Comparison of ENCODE assay signal across 22 cellular contexts in the genomic region with DNA sequence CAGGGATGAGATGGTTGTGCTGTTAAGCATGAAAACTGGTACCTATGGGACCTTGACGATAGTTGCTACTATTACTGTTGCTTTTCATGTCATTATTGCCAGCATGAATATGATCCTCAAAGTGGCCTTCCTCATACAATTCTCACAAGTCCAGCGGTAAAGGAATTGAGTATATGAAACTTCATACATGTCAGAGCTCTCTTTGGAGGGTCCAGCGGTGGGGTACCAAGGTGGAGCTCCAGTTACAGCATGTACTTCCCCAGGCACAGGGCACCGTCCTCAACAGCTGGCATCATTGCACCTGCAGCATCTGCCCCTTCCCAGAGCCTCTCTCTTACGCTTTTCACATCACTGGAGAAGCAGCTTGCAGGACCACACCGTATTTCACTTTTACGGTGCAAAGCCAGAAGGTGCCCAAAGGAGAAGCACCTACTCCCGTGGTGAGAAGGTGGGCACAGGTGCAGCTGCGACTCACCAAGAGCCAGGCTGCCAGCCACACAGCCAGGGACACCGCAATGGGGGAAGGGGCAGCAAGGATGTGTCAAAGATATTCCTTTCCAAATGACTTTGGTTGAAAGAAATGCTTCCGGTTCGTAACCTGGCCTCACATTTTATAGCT.
DNase-seq lines count a peak whose midpoint lies in the region; ATAC-seq, FAIRE-seq and TF ChIP-seq lines count a peak whose summit lies in the region.
"Had no signal": no experiment of that assay in that cellular context is flagged by ENCODE, and none has a peak within 500 bp of the region (broad histone marks: within the 10 kb centered on the region; RNA-seq: fewer than 3 reads in every experiment).

No MANE protein-coding gene starts in this region.

- no peak overlapping the region for H2BK12ac ChIP-seq in H1 (ENCODE audit: low read depth, low read length)
- H2BK12ac ChIP-seq in trophoblast cell (ENCODE audit: low read length): peak overlapping the region; percentile 0

- H3K4me3 ChIP-seq in H7 (ENCODE audit: insufficient read depth, low read depth, low read length) (no peak overlapping the region), H1 (ENCODE audit: extremely low read depth in 1 of 4, insufficient read depth in 2 of 4, low read depth in 3 of 4, low read length in 4 of 4) (no peak overlapping the region), trophoblast cell (ENCODE audit: low read depth, low read length) (no peak overlapping the region)
- H3K4me3 ChIP-seq: lung, pancreas had no signal

- H3K36me3 ChIP-seq in H7 (replicated peaks; ENCODE audit: control insufficient read depth, insufficient read depth, low read length) (no peaks in the 10 kb centered on the region), H1 (ENCODE audit: control insufficient read depth in 2 of 4, insufficient read depth in 4 of 4, low read length in 3 of 4) (no peaks in the 10 kb centered on the region), trophoblast cell (ENCODE audit: control insufficient read depth in 1 of 2, insufficient read depth in 2 of 2, low read length in 2 of 2) (no peaks in the 10 kb centered on the region)
- H3K36me3 ChIP-seq: pancreas had no signal

- H3K4me1 ChIP-seq in H1 (replicated peaks in 1 of 4; ENCODE audit: control insufficient read depth in 3 of 4, insufficient read depth in 4 of 4, low read length in 3 of 4) (peaks cover 1 to 12% (median 9%) of the 10 kb centered on the region in 4 experiments; a peak in 6 of 7 replicates), trophoblast cell (ENCODE audit: control insufficient read depth in 1 of 2, insufficient read depth in 2 of 2, low read length in 2 of 2) (peaks cover 3 to 11% of the 10 kb centered on the region in 2 experiments)

- H2BK5ac ChIP-seq in H1 (ENCODE audit: low read depth, low read length) (peak overlapping the region; percentile 2; the same call in 1 of the 2 replicates), trophoblast cell (ENCODE audit: low read depth, low read length, poor library complexity) (no peak overlapping the region)

- no peak for TF ChIP-seq POLR2A in H1 (IDR thresholded peaks at IDR 0.05; ENCODE audit: control extremely low read depth in 1 of 2, low read depth in 2 of 2, low read length in 2 of 2)

- H4K91ac ChIP-seq in H1 (replicated peaks; ENCODE audit: insufficient read length, low read length) (peak overlapping the region; percentile 38), trophoblast cell (ENCODE audit: low read depth, low read length) (no peak overlapping the region)

- H3K27ac ChIP-seq in H1 (ENCODE audit: low read depth, low read length) (no peak overlapping the region), trophoblast cell (ENCODE audit: low read depth, low read length) (no peak overlapping the region)
- H3K27ac ChIP-seq: C4-2B, pancreas had no signal

- FAIRE-seq in H1 (lab: Jason Lieb, UNC): no peak
- FAIRE-seq: A204.1, colon, GM12892, pancreas had no signal

- POLR2A ChIA-PET in H1 (lab: Charles Lee; ENCODE audit: partially characterized antibody): no interaction called here

- 92% methylated on average over 12 of the region's 12 CpGs; no CpG with 5 or more reads in 1 of the 2 experiments for WGBS in H1 (ENCODE audit: extremely low coverage in 1 of 2, insufficient coverage in 1 of 2, insufficient read length in 1 of 2, insufficient replicate concordance in 2 of 2, low coverage in 1 of 2, low lambda C conversion rate in 2 of 2, missing lambda C conversion rate in 1 of 2), 2 experiments
- no CpG with 5 or more reads among the region's 12 CpGs for WGBS in trophoblast cell (ENCODE audit: extremely low coverage, insufficient coverage, insufficient read length)

- H3K4ac ChIP-seq in H1 (replicated peaks; ENCODE audit: insufficient read length, low read depth, low read length): peak overlapping the region; percentile 15
- H3K4ac ChIP-seq in trophoblast cell (ENCODE audit: low read depth, low read length): no peak overlapping the region

- H3K79me1 ChIP-seq in H1 (ENCODE audit: low read depth, low read length) (no peaks in the 10 kb centered on the region), trophoblast cell (ENCODE audit: low read length) (peaks cover 9% of the 10 kb centered on the region)

- no peak for ATAC-seq in GM21737 (IDR thresholded peaks at IDR 0.05; ENCODE audit: unreplicated experiment)
- ATAC-seq: pancreas had no signal

- no peak for TF ChIP-seq RAD21 in H1 (IDR thresholded peaks at IDR 0.05 in 1 of 2, conservative IDR thresholded peaks at IDR 0.05 in 1 of 2; ENCODE audit: low read depth in 2 of 2, low read length in 2 of 2)

- H3K79me2 ChIP-seq in H1 (ENCODE audit: control insufficient read depth in 1 of 2, insufficient read depth in 2 of 2, low read length in 2 of 2) (no peaks in the 10 kb centered on the region), trophoblast cell (ENCODE audit: control insufficient read depth, insufficient read depth, low read length, poor library complexity) (no peaks in the 10 kb centered on the region)

- H3K23ac ChIP-seq in H1 (ENCODE audit: insufficient read length): no peak overlapping the region
- H3K23ac ChIP-seq in trophoblast cell (ENCODE audit: low read length): no peak overlapping the region

- no peaks in the 10 kb centered on the region; a peak in 1 of 4 replicates for H3K9me3 ChIP-seq in H1 (ENCODE audit: insufficient read depth in 2 of 2, low read depth in 1 of 2, low read length in 1 of 2)
- H3K9me3 ChIP-seq in trophoblast cell (ENCODE audit: insufficient read depth, low read depth, low read length): peaks cover 4% of the 10 kb centered on the region
- H3K9me3 ChIP-seq: pancreas had no signal

- no peak for TF ChIP-seq EP300 in H1 (IDR thresholded peaks at IDR 0.05; ENCODE audit: borderline replicate concordance in 1 of 2, low read depth in 2 of 2, low read length in 2 of 2)

- H3K56ac ChIP-seq in H1 (replicated peaks; ENCODE audit: insufficient read length, low read depth, low read length): no peak overlapping the region

- TF ChIP-seq CTCF in H1 (IDR thresholded peaks at IDR 0.05; ENCODE audit: control extremely low read depth in 1 of 3, insufficient read depth in 1 of 3, low read depth in 1 of 3, low read length in 3 of 3): no peak

- H3K18ac ChIP-seq in H1 (ENCODE audit: extremely low read depth, low read length) (no peak overlapping the region), trophoblast cell (ENCODE audit: low read length) (no peak overlapping the region)

- H3K9ac ChIP-seq in H1 (replicated peaks in 1 of 4; ENCODE audit: extremely low read depth in 1 of 4, low read depth in 3 of 4, low read length in 3 of 4): no peak overlapping the region
- peak overlapping the region; percentile 1 for H3K9ac ChIP-seq in trophoblast cell (ENCODE audit: low read length)

- CTCF ChIA-PET in H1 (lab: Charles Lee; ENCODE audit: partially characterized antibody): interaction anchor here (0.9 kb wide), 1 partner anchor 193 kb away, joined by 3 read pairs; no protein-coding TSS in a partner anchor

- H3K14ac ChIP-seq in H1 (ENCODE audit: insufficient read length) (no peak overlapping the region), trophoblast cell (ENCODE audit: low read length) (peak overlapping the region; percentile 1)

- H3K4me2 ChIP-seq in H1 (ENCODE audit: insufficient read depth in 1 of 2, low read depth in 2 of 2, low read length in 2 of 2): no peak overlapping the region
- no peak overlapping the region for H3K4me2 ChIP-seq in trophoblast cell (ENCODE audit: low read length)

- DNase-seq in NCI-H748 (lab: John Stamatoyannopoulos, UW; ENCODE audit: unreplicated experiment) (peak; percentile 38), NCI-H748 treated with DMSO at 0.1 percent for 48 hours (lab: John Stamatoyannopoulos, UW) (no peak), H7 (peak; percentile 52), H1 (ENCODE audit: low read depth in 1 of 2, low spot score in 2 of 2) (peak in 1 of 2 experiments; percentile 53), trophoblast cell (no peak), NCI-H1436 treated with DMSO at 0.1 percent for 48 hours (lab: John Stamatoyannopoulos, UW) (no peak)
- DNase-seq in activated CD4-positive, alpha-beta T cell treated with anti-CD3 and anti-CD28 coated beads for 1 hour: no peak
- DNase-seq: activated CD4-positive, alpha-beta memory T cell treated with anti-CD3 and anti-CD28 coated beads, Interleukin-2, amount 10 ng/mL, durations not matched to agents 7 days and 5 days; activated naive CD8-positive, alpha-beta T cell treated with anti-CD3 and anti-CD28 coated beads for 36 hours; DMS153; GDM1; NCI-H1930; NCI-H510A; SHP77; T-helper 1 cell had no signal

- H4K20me1 ChIP-seq in H1 (replicated peaks in 1 of 2; ENCODE audit: control insufficient read depth in 1 of 2, insufficient read depth in 2 of 2, low read length in 2 of 2): no peaks in the 10 kb centered on the region

- H2AK5ac ChIP-seq in H1 (ENCODE audit: low read depth, low read length) (no peak overlapping the region), trophoblast cell (ENCODE audit: low read length) (no peak overlapping the region)

- H4K5ac ChIP-seq in H1 (ENCODE audit: insufficient read length, low read depth, low read length): no peak overlapping the region

- H2BK120ac ChIP-seq in H1 (replicated peaks; ENCODE audit: low read depth, low read length) (no peak overlapping the region), trophoblast cell (ENCODE audit: insufficient read depth, low read length, poor library complexity) (no peak overlapping the region)

- H2BK15ac ChIP-seq in H1 (ENCODE audit: low read length): no peak overlapping the region

- H3K27me3 ChIP-seq in H7 (ENCODE audit: control insufficient read depth, insufficient read depth, low read length) (peaks cover 8% of the 10 kb centered on the region; the same call in 1 of the 2 replicates), H1 (replicated peaks in 1 of 4; ENCODE audit: control insufficient read depth in 3 of 4, extremely low read depth in 1 of 4, insufficient read depth in 3 of 4, low read length in 3 of 4) (0 out of 7 replicates have a peak, but pooled peaks cover 0 to 4% (median 0%) of the 10 kb centered on the region in 4 experiments), trophoblast cell (ENCODE audit: insufficient read depth, low read length) (no peaks in the 10 kb centered on the region)
- H3K27me3 ChIP-seq: pancreas had no signal

- H4K8ac ChIP-seq in H1 (ENCODE audit: extremely low read depth, insufficient read depth, low read length) (no peak overlapping the region), trophoblast cell (ENCODE audit: low read depth, low read length) (no peak overlapping the region)

- H2AFZ ChIP-seq in H1 (ENCODE audit: low read length) (no peak overlapping the region), trophoblast cell (ENCODE audit: insufficient read depth, low read length, poor library complexity) (no peak overlapping the region)

- H4K12ac ChIP-seq in trophoblast cell (ENCODE audit: low read depth, low read length): no peak overlapping the region

- H2BK20ac ChIP-seq in H1 (ENCODE audit: low read length): no peak overlapping the region

- H3K23me2 ChIP-seq in H1 (ENCODE audit: low read depth, low read length): no peaks in the 10 kb centered on the region

TF ChIP-seq in H1, 55 proteins besides CTCF, POLR2A, EP300 and RAD21 (continues in another document):
- TF ChIP-seq SIRT6 (IDR thresholded peaks at IDR 0.05; ENCODE audit: low read length) (no peak), BCL11A (IDR thresholded peaks at IDR 0.05; ENCODE audit: low read depth in 2 of 2, low read length in 2 of 2) (no peak), RFX5 (IDR thresholded peaks at IDR 0.05; ENCODE audit: borderline replicate concordance, low read depth, low read length) (no peak)

Comparison
In these comparisons a context has a peak if more than half of its experiments do, and no peak if none do; other contexts are left out.
1. DNase-seq: peak in NCI-H748 (single experiment) and H7 (single experiment); none in NCI-H748 treated with DMSO at 0.1 percent for 48 hours (single experiment), trophoblast cell (0 of 2), activated CD4-positive, alpha-beta T cell treated with anti-CD3 and anti-CD28 coated beads for 1 hour (single experiment) and NCI-H1436 treated with DMSO at 0.1 percent for 48 hours (single experiment).